Comparison of ENCODE assay signal across 19 cellular contexts in the genomic region with DNA sequence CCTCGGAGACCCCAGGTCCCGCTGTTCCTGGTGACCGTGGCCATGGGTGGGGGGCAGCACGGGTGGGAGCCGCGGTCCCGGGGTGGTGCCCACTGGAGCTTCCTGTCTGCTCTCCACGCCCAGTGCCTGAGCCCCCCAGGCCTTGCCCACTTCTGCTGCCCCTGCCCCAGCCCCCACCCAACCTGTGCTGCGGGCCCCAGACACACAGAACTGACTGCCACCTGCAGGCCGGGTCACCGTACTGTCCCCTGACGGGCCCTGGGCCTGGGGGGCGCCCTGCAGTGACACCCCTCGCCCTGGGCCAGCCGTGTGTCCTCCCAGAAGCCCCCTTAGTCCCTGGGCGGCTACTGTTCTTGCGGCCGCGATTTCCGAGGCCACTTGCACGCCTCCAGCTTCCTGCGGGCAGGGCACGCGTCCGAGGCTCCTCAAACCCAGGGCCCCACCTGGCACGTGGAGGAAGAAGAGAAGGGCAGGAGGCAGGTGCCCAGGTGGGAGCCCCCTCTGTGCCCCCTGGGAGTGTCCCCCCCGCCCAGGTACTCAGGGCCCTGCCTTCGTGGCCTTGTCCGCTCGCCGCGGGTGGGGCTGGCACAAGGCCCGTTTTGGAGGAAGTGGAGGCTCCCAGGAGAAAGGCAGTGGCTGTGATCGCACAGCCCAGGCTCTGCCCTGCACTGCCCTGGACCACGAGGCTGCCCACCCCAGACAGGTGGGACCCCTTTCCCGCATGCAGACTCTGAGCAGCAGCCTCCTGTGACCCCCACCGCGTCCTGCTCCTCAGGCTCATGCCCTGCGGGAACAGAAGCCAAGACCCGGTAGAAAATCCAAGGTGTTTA. TPM values are rescaled to one million over a fixed set of nuclear protein-coding genes. Genes with fewer than 3 reads are reported as not detected.
DNase-seq lines count a peak whose midpoint lies in the region; ATAC-seq and TF ChIP-seq lines count a peak whose summit lies in the region.
"Had no signal": no experiment of that assay in that cellular context is flagged by ENCODE, and none has a peak within 500 bp of the region (broad histone marks: within the 10 kb centered on the region; RNA-seq: fewer than 3 reads in every experiment).

No MANE protein-coding gene starts in this region.

- CTCF ChIA-PET in PC-9 (lab: Charles Lee), result no interaction called here

- no peaks in the 10 kb centered on the region for H3K27me3 ChIP-seq in right cardiac atrium (ENCODE audit: control insufficient read depth, insufficient read depth)
- H3K27me3 ChIP-seq in PC-9 (ENCODE audit: insufficient read depth, low read depth), result no peaks in the 10 kb centered on the region
- H3K27me3 ChIP-seq in aorta (ENCODE audit: control insufficient read depth in 1 of 2, insufficient read depth in 2 of 2, low read length in 1 of 2), result no peaks in the 10 kb centered on the region
- H3K27me3 ChIP-seq: hepatocyte, neural progenitor cell, upper lobe of left lung had no signal

- intact Hi-C loops in right cardiac atrium (cut with DNase I) (no loop called here), left cardiac atrium (cut with DNase I) (no loop called here), PC-9 (cut with micrococcal nuclease; ENCODE audit: unreplicated experiment) (no loop called here), aorta (cut with DNase I) (no loop called here)

- H3K9me3 ChIP-seq in right cardiac atrium (ENCODE audit: control insufficient read depth, low read length), result no peaks in the 10 kb centered on the region
- no peaks in the 10 kb centered on the region for H3K9me3 ChIP-seq in PC-9 (ENCODE audit: insufficient read depth, low read depth)
- H3K9me3 ChIP-seq in aorta (ENCODE audit: control insufficient read depth, low read length), result no peaks in the 10 kb centered on the region
- H3K9me3 ChIP-seq: upper lobe of left lung had no signal

- H3K4me3 ChIP-seq in right cardiac atrium (ENCODE audit: low read length) (no peak overlapping the region), PC-9 (no peak overlapping the region), aorta (ENCODE audit: low read length in 2 of 2) (no peak overlapping the region)
- H3K4me3 ChIP-seq: hepatocyte, neural progenitor cell, upper lobe of left lung had no signal

- H3K27ac ChIP-seq in right cardiac atrium (ENCODE audit: low read length) (no peak overlapping the region), PC-9 (no peak overlapping the region), aorta (ENCODE audit: low read depth in 1 of 2, low read length in 2 of 2) (no peak overlapping the region)
- H3K27ac ChIP-seq: hepatocyte, neural progenitor cell, upper lobe of left lung had no signal

- peak; percentile 53; the same call in 1 of the 2 replicates for TF ChIP-seq CTCF in PC-9 (conservative IDR thresholded peaks at IDR 0.05)

- no peaks in the 10 kb centered on the region for H3K4me1 ChIP-seq in right cardiac atrium (ENCODE audit: control insufficient read depth, insufficient read depth, low read length)
- no peaks in the 10 kb centered on the region for H3K4me1 ChIP-seq in PC-9 (replicated peaks; ENCODE audit: insufficient read depth)
- H3K4me1 ChIP-seq in aorta (ENCODE audit: control insufficient read depth in 1 of 2, insufficient read depth in 2 of 2, low read length in 2 of 2), result no peaks in the 10 kb centered on the region
- H3K4me1 ChIP-seq: neural progenitor cell had no signal

- peaks cover 41% of the 10 kb centered on the region for H4K20me1 ChIP-seq in PC-9 (ENCODE audit: insufficient read depth)

- no peak overlapping the region for H3K4me2 ChIP-seq in PC-9
- H3K4me2 ChIP-seq: hepatocyte, neural progenitor cell had no signal

- no peaks in the 10 kb centered on the region for H3K9me2 ChIP-seq in PC-9 (ENCODE audit: insufficient read depth)

- 0 out of 2 replicates have a peak, but pooled peaks cover 1% of the 10 kb centered on the region for H3K79me2 ChIP-seq in PC-9 (ENCODE audit: low read depth)
- H3K79me2 ChIP-seq: hepatocyte had no signal

- POLR2A ChIA-PET in PC-9 (lab: Charles Lee; ENCODE audit: unreplicated experiment), result no interaction called here

- peaks cover 45% of the 10 kb centered on the region for H3F3A ChIP-seq in PC-9 (ENCODE audit: insufficient read depth, low read depth)

- no TSS peak for BruUV-seq in PC-9 (replicated peaks; lab: Mats Ljungman, UMichigan)

- peak; percentile 25 to 69 (median 61) for DNase-seq in right cardiac atrium
- no peak for DNase-seq in left cardiac atrium
- DNase-seq in PC-9, result no peak
- peak; percentile 46 for DNase-seq in left lobe of liver (ENCODE audit: low spot score)
- DNase-seq in aorta, result no peak
- no peak for DNase-seq in activated gamma-delta T cell (lab: John Stamatoyannopoulos, UW)
- DNase-seq in globus pallidus (ENCODE audit: low spot score), result no peak
- DNase-seq in GDM1 (lab: John Stamatoyannopoulos, UW), result no peak
- DNase-seq: activated naive CD4-positive, alpha-beta T cell treated with anti-CD3 and anti-CD28 coated beads for 36 hours; activated T-cell treated with anti-CD3 and anti-CD28 coated beads for 4 hours; CD4-positive, alpha-beta memory T cell; EL; kidney; NCI-H1436; NCI-H2171; NCI-H774 had no signal

- no peak overlapping the region for H2AFZ ChIP-seq in PC-9
- H2AFZ ChIP-seq: hepatocyte, neural progenitor cell had no signal

- no peaks in the 10 kb centered on the region; the same call in 1 of the 2 replicates for H3K36me3 ChIP-seq in PC-9 (ENCODE audit: low read depth)
- peaks cover 0 to 4% of the 10 kb centered on the region in 2 donors for H3K36me3 ChIP-seq in aorta (ENCODE audit: control insufficient read depth in 1 of 2, insufficient read depth in 2 of 2, low read length in 1 of 2)
- H3K36me3 ChIP-seq: neural progenitor cell had no signal

- WGBS in right cardiac atrium, result 65% methylated on average over 40 of the region's 40 CpGs
- WGBS in aorta, 2 donors, result 78 to 79% methylated on average over 40 of the region's 40 CpGs

- ATAC-seq in right cardiac atrium (peak in 1 of 2 donors; percentile 10), left cardiac atrium (no peak), left lobe of liver (no peak), aorta (ENCODE audit: low FRiP score) (peak; percentile 1)

RNA-seq across cellular contexts. Expression of a gene that starts 10.4 kb away (rescaled TPM):
- total RNA-seq in right cardiac atrium (under 1 TPM in 3 of 4 donors, not detected in 1; 0.26 to 0.62 (median 0.49) TPM), left cardiac atrium (under 1 TPM; 0.18 to 0.31 TPM), PC-9 (2021) (21.4 TPM in 2 replicates), left lobe of liver (44.6 TPM), aorta (under 1 TPM in 1 of 2 donors, not detected in 1; 0.06 TPM)
- polyA plus RNA-seq in right cardiac atrium (0.38 TPM), aorta (1 to 10 TPM in 1 of 2 donors, under 1 TPM in 1; 0.84 to 6.1 TPM)
- total RNA-seq: CD4-positive, alpha-beta memory T cell had no signal
- polyA plus RNA-seq: CD4-positive, alpha-beta memory T cell had no signal

RNA-seq across cellular contexts. Expression of a gene that starts 15.1 kb away (rescaled TPM):
- 10 to 100 TPM; 43.6 to 69.3 (median 55.9) TPM for total RNA-seq in right cardiac atrium
- 73.8 TPM for polyA plus RNA-seq in right cardiac atrium
- total RNA-seq in left cardiac atrium, result 10 to 100 TPM; 43.6 to 73.1 TPM
- total RNA-seq in PC-9 (2021), result 43.1 and 70.8 TPM in 2 replicates
- 11.6 TPM for total RNA-seq in left lobe of liver
- 100 to 1,000 TPM in 1 of 2 donors, 10 to 100 TPM in 1; 86.3 to 131 TPM for total RNA-seq in aorta
- 100 to 1,000 TPM in 1 of 2 donors, 10 to 100 TPM in 1; 85.4 to 106 TPM for polyA plus RNA-seq in aorta

RNA-seq across cellular contexts. Expression of a gene that starts 24.2 kb away (rescaled TPM):
- total RNA-seq in right cardiac atrium (10 to 100 TPM; 11.6 to 16.2 (median 13.9) TPM), left cardiac atrium (10 to 100 TPM; 14.3 to 15.0 TPM), PC-9 (2021) (63.3 and 78.9 TPM in 2 replicates), left lobe of liver (10.7 TPM), aorta (10 to 100 TPM; 14.1 to 18.9 TPM)
- polyA plus RNA-seq in right cardiac atrium (27.6 TPM), aorta (10 to 100 TPM; 42.9 to 45.2 TPM)

RNA-seq across cellular contexts. Expression of a gene that starts 41.4 kb away (rescaled TPM):
- total RNA-seq in right cardiac atrium (10 to 100 TPM; 30.6 to 48.3 (median 46.3) TPM), left cardiac atrium (10 to 100 TPM; 26.9 to 42.4 TPM), PC-9 (2021) (124 and 170 TPM in 2 replicates), left lobe of liver (55.5 TPM), aorta (10 to 100 TPM; 56.4 to 77.9 TPM)
- polyA plus RNA-seq in right cardiac atrium (39.0 TPM), aorta (100 to 1,000 TPM in 1 of 2 donors, 10 to 100 TPM in 1; 17.2 to 109 TPM)

Comparison
In these comparisons a context has a peak if more than half of its experiments do, and no peak if none do; other contexts are left out.
1. DNase-seq: peak in right cardiac atrium (3 of 3) and left lobe of liver (single experiment); none in left cardiac atrium (single experiment), PC-9 (0 of 2), aorta (0 of 2), activated gamma-delta T cell (single experiment), globus pallidus (single experiment) and GDM1 (single experiment).
2. RNA of a gene that starts 10.4 kb away (total RNA-seq): 44.6 TPM in left lobe of liver (single experiment) and 21.4 TPM in PC-9; 0.26 to 0.62 TPM in right cardiac atrium, 0.18 to 0.31 TPM in left cardiac atrium and 0.06 TPM in aorta; every median in the first group is over 10 times any median in the second.